Comparison of ENCODE assay signal across 40 cellular contexts in genomic region chr18:31840499-31840898, GRCh38.
"Had no signal": no experiment of that assay in that cellular context is flagged by ENCODE, and none has a peak within 500 bp of the region (broad histone marks: within the 10 kb centered on the region; RNA-seq: fewer than 3 reads in every experiment).

No MANE protein-coding gene starts in this region.

- FAIRE-seq: astrocyte, bronchial epithelial cell had no signal

- H3K9me3 ChIP-seq: adrenal gland, ascending aorta, body of pancreas, breast epithelium had no signal

- H3K27me3 ChIP-seq: adrenal gland, ascending aorta, body of pancreas, brain microvascular endothelial cell, breast epithelium, cardiac muscle cell had no signal

- H3K27ac Mint-ChIP-seq: activated naive CD4-positive, alpha-beta T cell treated with anti-CD3 and anti-CD28 coated beads for 36 hours; activated naive CD4-positive, alpha-beta T cell treated with anti-CD3 and anti-CD28 coated beads, Interleukin-2, amount 10 ng/mL, durations not matched to agents 7 days and 5 days; activated naive CD4-positive, alpha-beta T cell treated with anti-CD3 and anti-CD28 coated beads, Interleukin-2, amount 50 U/mL, for 24 hours; activated naive CD4-positive, alpha-beta T cell treated with anti-CD3 and anti-CD28 coated beads, Interleukin-2, amount 50 U/mL, for 72 hours; activated naive CD8-positive, alpha-beta T cell; activated naive CD8-positive, alpha-beta T cell treated with anti-CD3 and anti-CD28 coated beads for 36 hours; activated naive CD8-positive, alpha-beta T cell treated with anti-CD3 and anti-CD28 coated beads, Interleukin-2, amount 10 ng/mL, durations not matched to agents 7 days and 5 days; activated naive CD8-positive, alpha-beta T cell treated with anti-CD3 and anti-CD28 coated beads, Interleukin-2, amount 50 U/mL, for 24 hours; activated T-cell treated with anti-CD3 and anti-CD28 coated beads, Interleukin-2, amount 50 U/mL, for 24 hours; activated T-cell treated with anti-CD3 and anti-CD28 coated beads, Interleukin-2, amount 50 U/mL, for 72 hours; activated T-helper 1 cell treated with anti-CD3 and anti-CD28 coated beads, Interleukin-12 subunit alpha, Interleukin-12 subunit beta, Interleukin-2, Interleukin-4 antibody, amounts not matched to agents 30 ng/mL and 10 ng/mL and 1 ng/mL, durations not matched to agents 14 hours and 24 hours and 36 hours; activated T-helper 17 cell treated with anti-CD3 and anti-CD28 coated beads, Interleukin-2, amount 50 U/mL, for 72 hours; activated T-helper 2 cell treated with anti-CD3 and anti-CD28 coated beads, Interferon-gamma antibody, Interleukin-2, Interleukin-4, amounts not matched to agents 10 μg/mL and 5 μg/mL and 100 μg/mL, durations not matched to agents 14 hours and 24 hours and 36 hours had no signal

- DNase-seq: activated effector memory CD4-positive, alpha-beta T cell treated with anti-CD3 and anti-CD28 coated beads, Interleukin-2, amount 50 U/mL, for 16 hours; activated effector memory CD4-positive, alpha-beta T cell treated with Interleukin-2 at 50 U/mL for 16 hours; activated gamma-delta T cell; activated gamma-delta T cell treated with Interleukin-2 at 50 U/mL for 16 hours; activated naive CD4-positive, alpha-beta T cell; activated naive CD4-positive, alpha-beta T cell treated with anti-CD3 and anti-CD28 coated beads for 36 hours; activated naive CD4-positive, alpha-beta T cell treated with anti-CD3 and anti-CD28 coated beads, Interleukin-2, amount 10 ng/mL, durations not matched to agents 7 days and 5 days; activated naive CD4-positive, alpha-beta T cell treated with anti-CD3 and anti-CD28 coated beads, Interleukin-2, amount 50 U/mL, for 16 hours; activated naive CD4-positive, alpha-beta T cell treated with Interleukin-2 at 50 U/mL for 16 hours; activated naive CD8-positive, alpha-beta T cell treated with anti-CD3 and anti-CD28 coated beads for 36 hours; activated naive CD8-positive, alpha-beta T cell treated with anti-CD3 and anti-CD28 coated beads, Interleukin-2, amount 10 ng/mL, durations not matched to agents 7 days and 5 days; activated naive CD8-positive, alpha-beta T cell treated with anti-CD3 and anti-CD28 coated beads, Interleukin-2, amount 50 U/mL, for 24 hours; activated T-cell treated with anti-CD3 and anti-CD28 coated beads, Interleukin-2, amount 50 U/mL, for 1 hour; activated T-cell treated with anti-CD3 and anti-CD28 coated beads, Interleukin-2, amount 50 U/mL, for 24 hours; activated T-cell treated with anti-CD3 and anti-CD28 coated beads, Interleukin-2, amount 50 U/mL, for 4 hours; activated T-cell treated with anti-CD3 and anti-CD28 coated beads, Interleukin-2, amount 50 U/mL, for 48 hours; activated T-cell treated with anti-CD3 and anti-CD28 coated beads, Interleukin-2, amount 50 U/mL, for 72 hours; adrenal gland; amniotic stem cell; amygdala; anterior cingulate cortex; aorta; body of pancreas; brain microvascular endothelial cell; caudate nucleus; central memory CD4-positive, alpha-beta T cell; cerebellar nuclear complex had no signal

- ATAC-seq: activated naive CD4-positive, alpha-beta T cell treated with anti-CD3 and anti-CD28 coated beads, Interleukin-2, amount 50 U/mL, for 72 hours; activated naive CD8-positive, alpha-beta T cell treated with anti-CD3 and anti-CD28 coated beads, Interleukin-2, amount 50 U/mL, for 24 hours; activated T-cell treated with anti-CD3 and anti-CD28 coated beads, Interleukin-2, amount 50 U/mL, for 4 hours; activated T-cell treated with anti-CD3 and anti-CD28 coated beads, Interleukin-2, amount 50 U/mL, for 72 hours; activated T-helper 17 cell treated with anti-CD3 and anti-CD28 coated beads, Interleukin-2, amount 50 U/mL, for 72 hours; body of pancreas had no signal

- H3K4me1 ChIP-seq: ascending aorta, body of pancreas, breast epithelium had no signal

- H3K4me3 ChIP-seq: adrenal gland, ascending aorta, body of pancreas, breast epithelium, cardiac muscle cell had no signal

- H3K4me1 Mint-ChIP-seq: activated naive CD4-positive, alpha-beta T cell treated with anti-CD3 and anti-CD28 coated beads, Interleukin-2, amount 10 ng/mL, durations not matched to agents 7 days and 5 days; activated naive CD4-positive, alpha-beta T cell treated with anti-CD3 and anti-CD28 coated beads, Interleukin-2, amount 50 U/mL, for 24 hours; activated naive CD8-positive, alpha-beta T cell treated with anti-CD3 and anti-CD28 coated beads for 36 hours; activated naive CD8-positive, alpha-beta T cell treated with anti-CD3 and anti-CD28 coated beads, Interleukin-2, amount 10 ng/mL, durations not matched to agents 7 days and 5 days; activated naive CD8-positive, alpha-beta T cell treated with anti-CD3 and anti-CD28 coated beads, Interleukin-2, amount 50 U/mL, for 24 hours; activated T-helper 17 cell treated with anti-CD3 and anti-CD28 coated beads, Interleukin-2, amount 50 U/mL, for 72 hours; brain had no signal

- H3K4me3 Mint-ChIP-seq: activated naive CD4-positive, alpha-beta T cell treated with anti-CD3 and anti-CD28 coated beads for 36 hours; activated naive CD4-positive, alpha-beta T cell treated with anti-CD3 and anti-CD28 coated beads, Interleukin-2, amount 10 ng/mL, durations not matched to agents 7 days and 5 days; activated naive CD4-positive, alpha-beta T cell treated with anti-CD3 and anti-CD28 coated beads, Interleukin-2, amount 50 U/mL, for 24 hours; activated naive CD8-positive, alpha-beta T cell; activated naive CD8-positive, alpha-beta T cell treated with anti-CD3 and anti-CD28 coated beads for 36 hours; activated naive CD8-positive, alpha-beta T cell treated with anti-CD3 and anti-CD28 coated beads, Interleukin-2, amount 10 ng/mL, durations not matched to agents 7 days and 5 days; activated naive CD8-positive, alpha-beta T cell treated with anti-CD3 and anti-CD28 coated beads, Interleukin-2, amount 50 U/mL, for 24 hours; activated T-cell treated with anti-CD3 and anti-CD28 coated beads, Interleukin-2, amount 50 U/mL, for 24 hours; activated T-cell treated with anti-CD3 and anti-CD28 coated beads, Interleukin-2, amount 50 U/mL, for 4 hours; activated T-cell treated with anti-CD3 and anti-CD28 coated beads, Interleukin-2, amount 50 U/mL, for 72 hours; activated T-helper 1 cell treated with anti-CD3 and anti-CD28 coated beads, Interleukin-12 subunit alpha, Interleukin-12 subunit beta, Interleukin-2, Interleukin-4 antibody, amounts not matched to agents 30 ng/mL and 10 ng/mL and 1 ng/mL, durations not matched to agents 14 hours and 24 hours and 36 hours; activated T-helper 17 cell treated with anti-CD3 and anti-CD28 coated beads, Interleukin-2, amount 50 U/mL, for 72 hours; brain; central memory CD8-positive, alpha-beta T cell had no signal

- H3K27ac ChIP-seq: adrenal gland, ascending aorta, body of pancreas, brain microvascular endothelial cell, breast epithelium, cardiac muscle cell had no signal

- H3K9me3 Mint-ChIP-seq: activated naive CD4-positive, alpha-beta T cell treated with anti-CD3 and anti-CD28 coated beads for 36 hours; activated naive CD4-positive, alpha-beta T cell treated with anti-CD3 and anti-CD28 coated beads, Interleukin-2, amount 10 ng/mL, durations not matched to agents 7 days and 5 days; activated naive CD4-positive, alpha-beta T cell treated with anti-CD3 and anti-CD28 coated beads, Interleukin-2, amount 50 U/mL, for 24 hours; activated naive CD4-positive, alpha-beta T cell treated with anti-CD3 and anti-CD28 coated beads, Interleukin-2, amount 50 U/mL, for 72 hours; activated naive CD8-positive, alpha-beta T cell treated with anti-CD3 and anti-CD28 coated beads for 36 hours; activated naive CD8-positive, alpha-beta T cell treated with anti-CD3 and anti-CD28 coated beads, Interleukin-2, amount 10 ng/mL, durations not matched to agents 7 days and 5 days; activated naive CD8-positive, alpha-beta T cell treated with anti-CD3 and anti-CD28 coated beads, Interleukin-2, amount 50 U/mL, for 24 hours; activated T-cell treated with anti-CD3 and anti-CD28 coated beads, Interleukin-2, amount 50 U/mL, for 24 hours; activated T-cell treated with anti-CD3 and anti-CD28 coated beads, Interleukin-2, amount 50 U/mL, for 4 hours; activated T-cell treated with anti-CD3 and anti-CD28 coated beads, Interleukin-2, amount 50 U/mL, for 72 hours; activated T-helper 1 cell treated with anti-CD3 and anti-CD28 coated beads, Interleukin-12 subunit alpha, Interleukin-12 subunit beta, Interleukin-2, Interleukin-4 antibody, amounts not matched to agents 30 ng/mL and 10 ng/mL and 1 ng/mL, durations not matched to agents 14 hours and 24 hours and 36 hours; activated T-helper 17 cell treated with anti-CD3 and anti-CD28 coated beads, Interleukin-2, amount 50 U/mL, for 72 hours; activated T-helper 2 cell treated with anti-CD3 and anti-CD28 coated beads, Interferon-gamma antibody, Interleukin-2, Interleukin-4, amounts not matched to agents 10 μg/mL and 5 μg/mL and 100 μg/mL, durations not matched to agents 14 hours and 24 hours and 36 hours; brain; central memory CD8-positive, alpha-beta T cell had no signal

- H3K27me3 Mint-ChIP-seq: activated naive CD4-positive, alpha-beta T cell treated with anti-CD3 and anti-CD28 coated beads, Interleukin-2, amount 10 ng/mL, durations not matched to agents 7 days and 5 days; activated naive CD4-positive, alpha-beta T cell treated with anti-CD3 and anti-CD28 coated beads, Interleukin-2, amount 50 U/mL, for 24 hours; activated naive CD8-positive, alpha-beta T cell; activated naive CD8-positive, alpha-beta T cell treated with anti-CD3 and anti-CD28 coated beads for 36 hours; activated naive CD8-positive, alpha-beta T cell treated with anti-CD3 and anti-CD28 coated beads, Interleukin-2, amount 10 ng/mL, durations not matched to agents 7 days and 5 days; activated naive CD8-positive, alpha-beta T cell treated with anti-CD3 and anti-CD28 coated beads, Interleukin-2, amount 50 U/mL, for 24 hours; activated T-cell treated with anti-CD3 and anti-CD28 coated beads, Interleukin-2, amount 50 U/mL, for 24 hours; activated T-helper 17 cell treated with anti-CD3 and anti-CD28 coated beads, Interleukin-2, amount 50 U/mL, for 72 hours; brain; central memory CD8-positive, alpha-beta T cell had no signal
